Comparison of ENCODE assay signal across 14 cellular contexts in the genomic region with DNA sequence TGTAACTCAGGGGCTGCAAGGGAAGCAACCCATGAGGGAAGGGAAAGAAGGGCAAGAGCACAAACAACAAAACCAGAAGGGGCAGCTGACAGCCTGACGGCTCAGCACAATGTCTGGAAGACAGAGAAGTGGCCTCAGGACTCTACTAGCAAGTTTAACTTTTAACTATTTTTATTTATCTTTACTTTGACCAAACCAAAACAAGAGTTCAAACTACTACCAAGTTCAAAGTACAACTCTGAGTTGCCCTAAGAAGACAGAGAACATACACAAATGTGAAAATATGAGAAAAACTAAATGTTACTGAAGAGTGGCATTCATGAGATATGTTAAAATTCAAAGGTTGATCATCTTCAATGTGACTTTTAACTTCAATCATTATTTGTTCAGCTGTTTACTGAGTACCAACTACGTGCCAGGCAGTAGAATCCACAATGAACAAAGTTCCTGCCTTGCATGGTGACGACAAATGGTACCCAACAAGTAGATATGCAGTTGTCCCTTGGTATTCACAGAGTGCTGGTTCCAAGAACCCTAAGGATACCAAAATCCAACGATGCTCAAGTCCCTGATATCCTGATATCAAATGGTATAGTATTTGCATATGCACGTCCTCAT. TPM values are rescaled to one million over a fixed set of nuclear protein-coding genes. Genes with fewer than 3 reads are reported as not detected.
DNase-seq lines count a peak whose midpoint lies in the region; ATAC-seq and TF ChIP-seq lines count a peak whose summit lies in the region.
"Had no signal": no experiment of that assay in that cellular context is flagged by ENCODE, and none has a peak within 500 bp of the region (broad histone marks: within the 10 kb centered on the region; RNA-seq: fewer than 3 reads in every experiment).

No MANE protein-coding gene starts in this region.

- no peak overlapping the region for H3K18ac ChIP-seq in IMR-90 (ENCODE audit: low read depth, low read length)

- H3K27me3 Mint-ChIP-seq in CD8-positive, alpha-beta T cell (ENCODE audit: low read depth) = no peaks in the 10 kb centered on the region
- H3K27me3 Mint-ChIP-seq in brain = no peaks in the 10 kb centered on the region
- no peaks in the 10 kb centered on the region for H3K27me3 Mint-ChIP-seq in mesothelial cell of epicardium (ENCODE audit: low read depth)
- H3K27me3 Mint-ChIP-seq: B cell; CD4-positive, alpha-beta memory T cell had no signal

- no peak for ATAC-seq in CD8-positive, alpha-beta T cell
- ATAC-seq in IMR-90 (ENCODE audit: low read depth) (no peak), HG03139 (IDR thresholded peaks at IDR 0.05; ENCODE audit: unreplicated experiment) (no peak), GM18909 (IDR thresholded peaks at IDR 0.05; ENCODE audit: poor library complexity, unreplicated experiment) (no peak)

- peaks cover 22% of the 10 kb centered on the region for H3K9me1 ChIP-seq in IMR-90 (ENCODE audit: insufficient read depth, low read length)

- H3K79me1 ChIP-seq in IMR-90 (ENCODE audit: low read depth in 1 of 2, low read length in 2 of 2) = peaks cover 48 to 82% of the 10 kb centered on the region in 2 experiments

- dilution Hi-C loops in IMR-90 (cut with HindIII; ENCODE audit: low sequenced_read_pairs, unreplicated experiment) = no loop called here

- H3K9me3 ChIP-seq in CD8-positive, alpha-beta T cell (ENCODE audit: low read length) = no peaks in the 10 kb centered on the region
- H3K9me3 ChIP-seq in IMR-90 (ENCODE audit: control insufficient read depth, insufficient read depth, low read length) = no peaks in the 10 kb centered on the region

- H3K4me3 ChIP-seq in CD8-positive, alpha-beta T cell (ENCODE audit: low read depth, low read length) = no peak overlapping the region
- no peak overlapping the region for H3K4me3 ChIP-seq in IMR-90 (ENCODE audit: insufficient read depth, low read depth, low read length)

- H4K5ac ChIP-seq in IMR-90 (ENCODE audit: low read depth, low read length) = no peak overlapping the region

- TF ChIP-seq CTCF in CD8-positive, alpha-beta T cell (IDR thresholded peaks at IDR 0.05) = no peak
- TF ChIP-seq CTCF in IMR-90 (conservative IDR thresholded peaks at IDR 0.05; ENCODE audit: low read depth, low read length) = no peak
- no peak for TF ChIP-seq CTCF in brain (conservative IDR thresholded peaks at IDR 0.05)
- TF ChIP-seq CTCF in mesothelial cell of epicardium (IDR thresholded peaks at IDR 0.05; ENCODE audit: unreplicated experiment) = no peak

- H2AK5ac ChIP-seq in IMR-90 (ENCODE audit: low read depth, low read length) = no peak overlapping the region

- BruUV-seq in IMR-90 (replicated peaks; lab: Mats Ljungman, UMichigan) = no TSS peak

- no peak overlapping the region for H2BK20ac ChIP-seq in IMR-90 (ENCODE audit: low read depth, low read length)

- peak overlapping the region; percentile 68 for H3K14ac ChIP-seq in IMR-90 (replicated peaks; ENCODE audit: low read depth, low read length)

- peaks cover 74% of the 10 kb centered on the region for H3K4me1 Mint-ChIP-seq in CD8-positive, alpha-beta T cell (ENCODE audit: low read depth)
- peaks cover 49% of the 10 kb centered on the region for H3K4me1 Mint-ChIP-seq in brain
- peaks cover 41% of the 10 kb centered on the region for H3K4me1 Mint-ChIP-seq in mesothelial cell of epicardium

- no peak overlapping the region for H3K27ac ChIP-seq in CD8-positive, alpha-beta T cell (ENCODE audit: low read depth, low read length)
- no peak overlapping the region for H3K27ac ChIP-seq in IMR-90 (ENCODE audit: insufficient read depth, low read length)

- no peak overlapping the region for H3K4me2 ChIP-seq in IMR-90 (ENCODE audit: low read depth, low read length)

- H2BK15ac ChIP-seq in IMR-90 (ENCODE audit: low read depth, low read length) = no peak overlapping the region

- no peaks in the 10 kb centered on the region for H3K27me3 ChIP-seq in CD8-positive, alpha-beta T cell (ENCODE audit: insufficient read depth, low read length)
- H3K27me3 ChIP-seq in IMR-90 (ENCODE audit: control insufficient read depth, insufficient read depth, low read length) = no peaks in the 10 kb centered on the region

- H3K36me3 Mint-ChIP-seq in CD8-positive, alpha-beta T cell = peaks cover 88% of the 10 kb centered on the region
- H3K36me3 Mint-ChIP-seq in brain = peaks cover 55% of the 10 kb centered on the region
- H3K36me3 Mint-ChIP-seq in mesothelial cell of epicardium = peaks cover 9% of the 10 kb centered on the region

- H2AK9ac ChIP-seq in IMR-90 (replicated peaks; ENCODE audit: low read depth, low read length, poor library complexity) = no peak overlapping the region

- H2BK120ac ChIP-seq in IMR-90 (ENCODE audit: low read depth, low read length) = no peak overlapping the region

- H3K36me3 ChIP-seq in CD8-positive, alpha-beta T cell (ENCODE audit: insufficient read depth, low read length) = peaks cover 4% of the 10 kb centered on the region
- H3K36me3 ChIP-seq in IMR-90 (ENCODE audit: control insufficient read depth, insufficient read depth, low read length) = peaks cover 24% of the 10 kb centered on the region

- H3K9ac ChIP-seq in IMR-90 (ENCODE audit: low read depth, low read length) = no peak overlapping the region

- intact Hi-C loops in CD8-positive, alpha-beta T cell (cut with DNase I, micrococcal nuclease) = loop anchor here in 1 of 2 experiments (2.0 to 5.0 kb wide), 2 partner anchors 18 to 388 kb away; a partner anchor contains a TSS
- intact Hi-C loops in IMR-90 (cut with micrococcal nuclease) = no loop called here

- POLR2A ChIA-PET in CD8-positive, alpha-beta T cell (lab: Charles Lee) = interaction anchor here (0.6 kb wide), 1 partner anchor 28 kb away, joined by 4 read pairs; no protein-coding TSS in a partner anchor
- POLR2A ChIA-PET in IMR-90 (lab: Charles Lee; ENCODE audit: unreplicated experiment) = no interaction called here

- 88% methylated on average over 3 of the region's 5 CpGs; no CpG with 5 or more reads in 1 of the 2 experiments for WGBS in IMR-90 (ENCODE audit: extremely low coverage in 2 of 2, insufficient read length in 1 of 2), 2 experiments

- no peak overlapping the region for H3K4me3 Mint-ChIP-seq in CD8-positive, alpha-beta T cell
- H3K4me3 Mint-ChIP-seq in brain (no peak overlapping the region), mesothelial cell of epicardium (no peak overlapping the region)
- H3K4me3 Mint-ChIP-seq: B cell had no signal

- in situ Hi-C loops in IMR-90 (cut with MboI; ENCODE audit: low sequenced_read_pairs) = no loop called here

- H3K23ac ChIP-seq in IMR-90 (ENCODE audit: low read depth, low read length) = 0 out of 2 replicates have a peak overlapping the region, but pooled peaks have one; percentile 20

- peak overlapping the region; percentile 50 for H3K27ac Mint-ChIP-seq in CD8-positive, alpha-beta T cell
- H3K27ac Mint-ChIP-seq in brain (peak overlapping the region in 4 of 5 experiments; percentile 41 to 81 (median 48)), mesothelial cell of epicardium (peak overlapping the region; percentile 61)
- H3K27ac Mint-ChIP-seq: B cell had no signal

- no peak for TF ChIP-seq RAD21 in IMR-90 (IDR thresholded peaks at IDR 0.05; ENCODE audit: low read length)

- no peak overlapping the region; the same call in 1 of the 2 replicates for H3K4ac ChIP-seq in IMR-90 (ENCODE audit: low read depth, low read length)

- no peak overlapping the region for H2BK5ac ChIP-seq in IMR-90 (ENCODE audit: low read depth, low read length, poor library complexity, severe bottlenecking)

- H4K20me1 ChIP-seq in IMR-90 (ENCODE audit: insufficient read depth, low read length) = peaks cover 32% of the 10 kb centered on the region; the same call in 1 of the 2 replicates

- H3K56ac ChIP-seq in IMR-90 (ENCODE audit: extremely low read depth, insufficient read depth, low read length) = no peak overlapping the region

- TF ChIP-seq POLR2A in IMR-90 (IDR thresholded peaks at IDR 0.05; ENCODE audit: low read depth, low read length) = no peak

- H2AFZ ChIP-seq in IMR-90 (replicated peaks; ENCODE audit: low read length, poor library complexity) = no peak overlapping the region

- no peaks in the 10 kb centered on the region for H3K9me3 Mint-ChIP-seq in CD8-positive, alpha-beta T cell
- H3K9me3 Mint-ChIP-seq in brain = no peaks in the 10 kb centered on the region
- no peaks in the 10 kb centered on the region for H3K9me3 Mint-ChIP-seq in mesothelial cell of epicardium
- H3K9me3 Mint-ChIP-seq: CD4-positive, alpha-beta memory T cell had no signal

- no peak overlapping the region for H4K91ac ChIP-seq in IMR-90 (ENCODE audit: insufficient read depth, low read depth, low read length)

- DNase-seq in CD8-positive, alpha-beta T cell = no peak
- DNase-seq in IMR-90 = no peak
- no peak for DNase-seq in mesothelial cell of epicardium (ENCODE audit: low spot score in 2 of 2, unreplicated experiment in 2 of 2)
- DNase-seq in cerebellar nuclear complex (lab: John Stamatoyannopoulos, UW) = no peak
- DNase-seq: CD4-positive, alpha-beta memory T cell; NCI-H1105 treated with DMSO at 0.1 percent for 48 hours; NCI-H187; NCI-H446 treated with DMSO at 0.1 percent for 48 hours; NCI-H82; SIG-M5 had no signal

- CTCF ChIA-PET in CD8-positive, alpha-beta T cell (lab: Charles Lee) = interaction anchor here (2.2 kb wide), 1 partner anchor 230 kb away, joined by 7 read pairs; no protein-coding TSS in a partner anchor
- CTCF ChIA-PET in IMR-90 (lab: Yijun Ruan, JAX) = no interaction called here

- H4K8ac ChIP-seq in IMR-90 (ENCODE audit: low read depth in 2 of 2, low read length in 2 of 2) = no peak overlapping the region

- H3K4me1 ChIP-seq in CD8-positive, alpha-beta T cell (ENCODE audit: insufficient read depth, low read length) = peaks cover 18% of the 10 kb centered on the region
- H3K4me1 ChIP-seq in IMR-90 (ENCODE audit: control insufficient read depth, insufficient read depth, low read length) = peaks cover 19% of the 10 kb centered on the region

TF ChIP-seq in IMR-90, 13 proteins besides CTCF, POLR2A, EP300 and RAD21 (continues in another document):
- TF ChIP-seq, protein P1, sequence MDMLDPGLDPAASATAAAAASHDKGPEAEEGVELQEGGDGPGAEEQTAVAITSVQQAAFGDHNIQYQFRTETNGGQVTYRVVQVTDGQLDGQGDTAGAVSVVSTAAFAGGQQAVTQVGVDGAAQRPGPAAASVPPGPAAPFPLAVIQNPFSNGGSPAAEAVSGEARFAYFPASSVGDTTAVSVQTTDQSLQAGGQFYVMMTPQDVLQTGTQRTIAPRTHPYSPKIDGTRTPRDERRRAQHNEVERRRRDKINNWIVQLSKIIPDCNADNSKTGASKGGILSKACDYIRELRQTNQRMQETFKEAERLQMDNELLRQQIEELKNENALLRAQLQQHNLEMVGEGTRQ (IDR thresholded peaks at IDR 0.05; ENCODE audit: low read depth, low read length) = no peak
- no peak for TF ChIP-seq MXI1 (IDR thresholded peaks at IDR 0.05; ENCODE audit: borderline replicate concordance, low read depth, low read length)
- no peak for TF ChIP-seq SMC3 (IDR thresholded peaks at IDR 0.05; ENCODE audit: low read depth, low read length)

RNA-seq across cellular contexts. Expression of a gene that starts 19.7 kb away (rescaled TPM):
- 10 to 100 TPM; 40.6 to 45.9 TPM for total RNA-seq in CD8-positive, alpha-beta T cell
- 58.3 and 76.0 TPM in 2 replicates for total RNA-seq in IMR-90 (2012; rRNA removed)
- polyA plus RNA-seq in IMR-90 (2012; rRNA removed) = 37.0 and 49.5 TPM in 2 replicates
- 20.2 and 21.1 TPM in 2 replicates for polyA plus RNA-seq in IMR-90 (2012; cell fraction: cytosol; rRNA removed)
- 42.0 and 53.9 TPM in 2 replicates for polyA plus RNA-seq in IMR-90 (2012; cell fraction: nucleus; rRNA removed; ENCODE audit: low replicate concordance)
- polyA plus RNA-seq in brain (ENCODE audit: insufficient read depth, low read depth, low replicate concordance) = 191 TPM
- total RNA-seq in mesothelial cell of epicardium = 104 to 107 TPM (median 105 TPM) in 3 replicates
